In the genomic region with DNA sequence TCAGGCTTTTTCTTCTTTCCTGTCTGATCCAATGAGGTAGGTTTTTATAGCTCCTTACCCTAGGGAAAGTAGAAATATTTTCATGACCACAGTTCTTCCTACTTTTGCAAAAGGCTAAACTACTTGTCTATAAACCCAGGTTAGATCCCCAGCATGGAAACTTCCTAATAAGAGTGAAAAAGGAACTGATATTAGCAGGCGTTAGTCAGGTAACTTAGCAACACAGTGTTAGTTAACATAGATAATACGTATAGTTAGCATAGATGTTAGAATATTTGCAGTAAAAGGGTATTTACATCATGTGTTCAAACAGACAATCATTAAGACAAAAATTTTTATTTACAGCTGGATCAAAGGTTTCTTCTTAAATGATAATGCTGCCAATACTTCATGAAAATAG, we compare ENCODE assay signal across 23 cellular contexts.
"Had no signal": no experiment of that assay in that cellular context is flagged by ENCODE, and none has a peak within 500 bp of the region (broad histone marks: within the 10 kb centered on the region; RNA-seq: fewer than 3 reads in every experiment).

No MANE protein-coding gene starts in this region.

- H3K4me2 ChIP-seq: neural progenitor cell had no signal

- DNase-seq: activated CD4-positive, alpha-beta T cell treated with anti-CD3 and anti-CD28 coated beads for 1 hour; activated T-cell treated with anti-CD3 and anti-CD28 coated beads, Interleukin-2, amount 50 U/mL, for 1 hour; adrenal gland; brain microvascular endothelial cell; caudate nucleus; effector CD4-positive, alpha-beta T cell; erythroblast; foreskin keratinocyte; kidney; naive thymus-derived CD8-positive, alpha-beta T cell; psoas muscle; spleen; stimulated activated CD4-positive, alpha-beta T cell treated with anti-CD3 and anti-CD28 coated beads, Interleukin-4, amount 100 ng/mL, for 1 hour; stimulated activated naive CD8-positive, alpha-beta T cell treated with anti-CD3 and anti-CD28 coated beads, Interleukin-15, Interleukin-2, amounts not matched to agents 100 U/mL and 50 U/mL, for 24 hours; upper lobe of left lung had no signal

- H3K36me3 ChIP-seq: adrenal gland, ascending aorta, brain microvascular endothelial cell, neural progenitor cell, right atrium auricular region, spleen, upper lobe of left lung had no signal

- H3K9me3 ChIP-seq: adrenal gland, ascending aorta, psoas muscle, right atrium auricular region, spleen, upper lobe of left lung had no signal

- H3K9ac ChIP-seq: neural progenitor cell had no signal

- H2AFZ ChIP-seq: neural progenitor cell had no signal

- H3K27me3 Mint-ChIP-seq: activated T-helper 17 cell treated with anti-CD3 and anti-CD28 coated beads, Interleukin-2, amount 50 U/mL, for 72 hours; dendritic cell treated with granulocyte-macrophage colony-stimulating factor and Interleukin-4, amounts not matched to agents 40 ng/mL and 50 ng/mL, for 4 days had no signal

- H3K36me3 Mint-ChIP-seq: activated naive CD8-positive, alpha-beta T cell; naive thymus-derived CD8-positive, alpha-beta T cell; neural progenitor cell had no signal

- H3K4me1 Mint-ChIP-seq: activated T-helper 17 cell treated with anti-CD3 and anti-CD28 coated beads, Interleukin-2, amount 50 U/mL, for 72 hours; naive thymus-derived CD8-positive, alpha-beta T cell; neural progenitor cell had no signal

- H3K9me3 Mint-ChIP-seq: activated T-helper 17 cell treated with anti-CD3 and anti-CD28 coated beads, Interleukin-2, amount 50 U/mL, for 72 hours; dendritic cell treated with granulocyte-macrophage colony-stimulating factor and Interleukin-4, amounts not matched to agents 40 ng/mL and 50 ng/mL, for 4 days; naive thymus-derived CD8-positive, alpha-beta T cell; neural progenitor cell; T-helper 2 cell treated with Interferon-gamma antibody and Interleukin-4, amounts not matched to agents 5 μg/mL and 100 μg/mL, for 36 hours had no signal

- H3K4me1 ChIP-seq: adrenal gland, ascending aorta, foreskin keratinocyte, neural progenitor cell, psoas muscle, right atrium auricular region, spleen, upper lobe of left lung had no signal

- H3K27ac ChIP-seq: adrenal gland, ascending aorta, brain microvascular endothelial cell, foreskin keratinocyte, neural progenitor cell, psoas muscle, right atrium auricular region, spleen, upper lobe of left lung had no signal

- H3K4me3 ChIP-seq: adrenal gland, ascending aorta, lung, neural progenitor cell, psoas muscle, right atrium auricular region, spleen, upper lobe of left lung had no signal

- H3K4me3 Mint-ChIP-seq: activated naive CD8-positive, alpha-beta T cell; activated T-helper 17 cell treated with anti-CD3 and anti-CD28 coated beads, Interleukin-2, amount 50 U/mL, for 72 hours; dendritic cell treated with granulocyte-macrophage colony-stimulating factor and Interleukin-4, amounts not matched to agents 40 ng/mL and 50 ng/mL, for 4 days; naive thymus-derived CD8-positive, alpha-beta T cell; neural progenitor cell; T-helper 2 cell treated with Interferon-gamma antibody and Interleukin-4, amounts not matched to agents 5 μg/mL and 100 μg/mL, for 36 hours had no signal

- H3K27ac Mint-ChIP-seq: activated naive CD8-positive, alpha-beta T cell; activated T-helper 17 cell treated with anti-CD3 and anti-CD28 coated beads, Interleukin-2, amount 50 U/mL, for 72 hours; dendritic cell treated with granulocyte-macrophage colony-stimulating factor and Interleukin-4, amounts not matched to agents 40 ng/mL and 50 ng/mL, for 4 days; naive thymus-derived CD8-positive, alpha-beta T cell; neural progenitor cell; T-helper 2 cell treated with Interferon-gamma antibody and Interleukin-4, amounts not matched to agents 5 μg/mL and 100 μg/mL, for 36 hours had no signal

- ATAC-seq: activated T-helper 17 cell treated with anti-CD3 and anti-CD28 coated beads, Interleukin-2, amount 50 U/mL, for 72 hours; foreskin keratinocyte; naive thymus-derived CD8-positive, alpha-beta T cell; psoas muscle; stimulated activated naive CD8-positive, alpha-beta T cell treated with anti-CD3 and anti-CD28 coated beads, Interleukin-15, Interleukin-2, amounts not matched to agents 100 U/mL and 50 U/mL, for 24 hours had no signal

- H3K27me3 ChIP-seq: adrenal gland, ascending aorta, brain microvascular endothelial cell, neural progenitor cell, right atrium auricular region, spleen, upper lobe of left lung had no signal
